3 cellular contexts compared by ENCODE assay signal in the genomic region with DNA sequence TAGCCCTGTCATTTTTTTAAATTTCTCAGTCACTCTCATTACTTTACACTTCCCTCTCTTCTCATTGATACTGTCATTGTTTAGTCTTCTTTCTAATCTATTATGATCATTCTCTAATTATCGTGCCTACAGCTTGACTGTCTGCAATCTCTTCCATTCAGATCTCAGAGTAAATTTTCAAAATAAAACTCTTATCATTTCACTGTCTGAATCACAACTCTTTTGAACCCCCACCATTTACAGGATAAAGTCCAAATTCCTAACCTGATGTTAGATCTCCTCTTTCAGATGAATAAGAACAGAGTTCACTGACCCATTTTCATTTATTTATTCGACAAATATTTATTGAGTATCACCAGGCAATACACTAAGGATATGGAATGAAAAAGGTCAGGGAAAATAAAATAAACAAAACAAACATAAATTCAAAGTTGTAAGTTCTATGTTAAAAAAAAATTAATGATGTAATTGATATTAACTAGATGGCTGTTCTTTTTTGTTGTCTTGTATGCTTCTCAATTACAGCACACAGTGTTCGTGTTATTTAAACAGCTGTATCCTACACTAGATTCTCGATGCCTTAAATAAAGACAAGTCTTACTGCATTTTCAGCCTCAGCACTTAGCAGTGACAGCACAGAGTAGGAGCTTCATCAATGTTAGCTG.
TF ChIP-seq lines count a peak whose summit lies in the region.

No MANE protein-coding gene starts in this region.

TF ChIP-seq in HCT116, 20 proteins besides CTCF, POLR2A, EP300 and RAD21 (continued from another document):
- TF ChIP-seq, protein P1, sequence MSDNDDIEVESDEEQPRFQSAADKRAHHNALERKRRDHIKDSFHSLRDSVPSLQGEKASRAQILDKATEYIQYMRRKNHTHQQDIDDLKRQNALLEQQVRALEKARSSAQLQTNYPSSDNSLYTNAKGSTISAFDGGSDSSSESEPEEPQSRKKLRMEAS (IDR thresholded peaks at IDR 0.05) = no peak
- no peak for TF ChIP-seq ZNF274 (IDR thresholded peaks at IDR 0.05; ENCODE audit: low read depth, low read length)
- TF ChIP-seq ZFX (IDR thresholded peaks at IDR 0.05) = no peak
- TF ChIP-seq SP1 (IDR thresholded peaks at IDR 0.05; ENCODE audit: low read depth) = no peak
- TF ChIP-seq CBX3 (IDR thresholded peaks at IDR 0.05; ENCODE audit: low read depth) = no peak
- TF ChIP-seq, protein P2, sequence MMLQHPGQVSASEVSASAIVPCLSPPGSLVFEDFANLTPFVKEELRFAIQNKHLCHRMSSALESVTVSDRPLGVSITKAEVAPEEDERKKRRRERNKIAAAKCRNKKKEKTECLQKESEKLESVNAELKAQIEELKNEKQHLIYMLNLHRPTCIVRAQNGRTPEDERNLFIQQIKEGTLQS (IDR thresholded peaks at IDR 0.05) = no peak

TF ChIP-seq in liver, 16 proteins besides CTCF, POLR2A, EP300 and RAD21 (continued from another document):
- TF ChIP-seq, protein P3, sequence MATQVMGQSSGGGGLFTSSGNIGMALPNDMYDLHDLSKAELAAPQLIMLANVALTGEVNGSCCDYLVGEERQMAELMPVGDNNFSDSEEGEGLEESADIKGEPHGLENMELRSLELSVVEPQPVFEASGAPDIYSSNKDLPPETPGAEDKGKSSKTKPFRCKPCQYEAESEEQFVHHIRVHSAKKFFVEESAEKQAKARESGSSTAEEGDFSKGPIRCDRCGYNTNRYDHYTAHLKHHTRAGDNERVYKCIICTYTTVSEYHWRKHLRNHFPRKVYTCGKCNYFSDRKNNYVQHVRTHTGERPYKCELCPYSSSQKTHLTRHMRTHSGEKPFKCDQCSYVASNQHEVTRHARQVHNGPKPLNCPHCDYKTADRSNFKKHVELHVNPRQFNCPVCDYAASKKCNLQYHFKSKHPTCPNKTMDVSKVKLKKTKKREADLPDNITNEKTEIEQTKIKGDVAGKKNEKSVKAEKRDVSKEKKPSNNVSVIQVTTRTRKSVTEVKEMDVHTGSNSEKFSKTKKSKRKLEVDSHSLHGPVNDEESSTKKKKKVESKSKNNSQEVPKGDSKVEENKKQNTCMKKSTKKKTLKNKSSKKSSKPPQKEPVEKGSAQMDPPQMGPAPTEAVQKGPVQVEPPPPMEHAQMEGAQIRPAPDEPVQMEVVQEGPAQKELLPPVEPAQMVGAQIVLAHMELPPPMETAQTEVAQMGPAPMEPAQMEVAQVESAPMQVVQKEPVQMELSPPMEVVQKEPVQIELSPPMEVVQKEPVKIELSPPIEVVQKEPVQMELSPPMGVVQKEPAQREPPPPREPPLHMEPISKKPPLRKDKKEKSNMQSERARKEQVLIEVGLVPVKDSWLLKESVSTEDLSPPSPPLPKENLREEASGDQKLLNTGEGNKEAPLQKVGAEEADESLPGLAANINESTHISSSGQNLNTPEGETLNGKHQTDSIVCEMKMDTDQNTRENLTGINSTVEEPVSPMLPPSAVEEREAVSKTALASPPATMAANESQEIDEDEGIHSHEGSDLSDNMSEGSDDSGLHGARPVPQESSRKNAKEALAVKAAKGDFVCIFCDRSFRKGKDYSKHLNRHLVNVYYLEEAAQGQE (IDR thresholded peaks at IDR 0.05) = no peak
- TF ChIP-seq, protein P1 (IDR thresholded peaks at IDR 0.05) = peak; percentile 24
- TF ChIP-seq TAF1 (conservative IDR thresholded peaks at IDR 0.05) (no peak), RXRA (IDR thresholded peaks at IDR 0.05) (peak; percentile 84 to 89), GABPA (IDR thresholded peaks at IDR 0.05 in 1 of 2, conservative IDR thresholded peaks at IDR 0.05 in 1 of 2) (no peak), FOXA1 (IDR thresholded peaks at IDR 0.05) (no peak), NR2F2 (IDR thresholded peaks at IDR 0.05) (no peak), FOXA2 (IDR thresholded peaks at IDR 0.05) (no peak), HNF4G (IDR thresholded peaks at IDR 0.05) (peak; percentile 67)
- TF ChIP-seq, protein P4, sequence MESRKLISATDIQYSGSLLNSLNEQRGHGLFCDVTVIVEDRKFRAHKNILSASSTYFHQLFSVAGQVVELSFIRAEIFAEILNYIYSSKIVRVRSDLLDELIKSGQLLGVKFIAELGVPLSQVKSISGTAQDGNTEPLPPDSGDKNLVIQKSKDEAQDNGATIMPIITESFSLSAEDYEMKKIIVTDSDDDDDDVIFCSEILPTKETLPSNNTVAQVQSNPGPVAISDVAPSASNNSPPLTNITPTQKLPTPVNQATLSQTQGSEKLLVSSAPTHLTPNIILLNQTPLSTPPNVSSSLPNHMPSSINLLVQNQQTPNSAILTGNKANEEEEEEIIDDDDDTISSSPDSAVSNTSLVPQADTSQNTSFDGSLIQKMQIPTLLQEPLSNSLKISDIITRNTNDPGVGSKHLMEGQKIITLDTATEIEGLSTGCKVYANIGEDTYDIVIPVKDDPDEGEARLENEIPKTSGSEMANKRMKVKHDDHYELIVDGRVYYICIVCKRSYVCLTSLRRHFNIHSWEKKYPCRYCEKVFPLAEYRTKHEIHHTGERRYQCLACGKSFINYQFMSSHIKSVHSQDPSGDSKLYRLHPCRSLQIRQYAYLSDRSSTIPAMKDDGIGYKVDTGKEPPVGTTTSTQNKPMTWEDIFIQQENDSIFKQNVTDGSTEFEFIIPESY (IDR thresholded peaks at IDR 0.05) = no peak
- TF ChIP-seq, protein P2 (IDR thresholded peaks at IDR 0.05) = no peak

TF ChIP-seq in GM23338, 12 proteins besides CTCF, POLR2A, EP300 and RAD21:
- TF ChIP-seq, protein P3 (IDR thresholded peaks at IDR 0.05; ENCODE audit: unreplicated experiment) = no peak
- TF ChIP-seq JUNB (IDR thresholded peaks at IDR 0.05; ENCODE audit: unreplicated experiment) (no peak), ZNF114 (CRISPR knock-in tag; IDR thresholded peaks at IDR 0.05) (no peak)
- TF ChIP-seq, protein P5, sequence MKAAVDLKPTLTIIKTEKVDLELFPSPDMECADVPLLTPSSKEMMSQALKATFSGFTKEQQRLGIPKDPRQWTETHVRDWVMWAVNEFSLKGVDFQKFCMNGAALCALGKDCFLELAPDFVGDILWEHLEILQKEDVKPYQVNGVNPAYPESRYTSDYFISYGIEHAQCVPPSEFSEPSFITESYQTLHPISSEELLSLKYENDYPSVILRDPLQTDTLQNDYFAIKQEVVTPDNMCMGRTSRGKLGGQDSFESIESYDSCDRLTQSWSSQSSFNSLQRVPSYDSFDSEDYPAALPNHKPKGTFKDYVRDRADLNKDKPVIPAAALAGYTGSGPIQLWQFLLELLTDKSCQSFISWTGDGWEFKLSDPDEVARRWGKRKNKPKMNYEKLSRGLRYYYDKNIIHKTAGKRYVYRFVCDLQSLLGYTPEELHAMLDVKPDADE (IDR thresholded peaks at IDR 0.05) = no peak
- TF ChIP-seq, protein P6, sequence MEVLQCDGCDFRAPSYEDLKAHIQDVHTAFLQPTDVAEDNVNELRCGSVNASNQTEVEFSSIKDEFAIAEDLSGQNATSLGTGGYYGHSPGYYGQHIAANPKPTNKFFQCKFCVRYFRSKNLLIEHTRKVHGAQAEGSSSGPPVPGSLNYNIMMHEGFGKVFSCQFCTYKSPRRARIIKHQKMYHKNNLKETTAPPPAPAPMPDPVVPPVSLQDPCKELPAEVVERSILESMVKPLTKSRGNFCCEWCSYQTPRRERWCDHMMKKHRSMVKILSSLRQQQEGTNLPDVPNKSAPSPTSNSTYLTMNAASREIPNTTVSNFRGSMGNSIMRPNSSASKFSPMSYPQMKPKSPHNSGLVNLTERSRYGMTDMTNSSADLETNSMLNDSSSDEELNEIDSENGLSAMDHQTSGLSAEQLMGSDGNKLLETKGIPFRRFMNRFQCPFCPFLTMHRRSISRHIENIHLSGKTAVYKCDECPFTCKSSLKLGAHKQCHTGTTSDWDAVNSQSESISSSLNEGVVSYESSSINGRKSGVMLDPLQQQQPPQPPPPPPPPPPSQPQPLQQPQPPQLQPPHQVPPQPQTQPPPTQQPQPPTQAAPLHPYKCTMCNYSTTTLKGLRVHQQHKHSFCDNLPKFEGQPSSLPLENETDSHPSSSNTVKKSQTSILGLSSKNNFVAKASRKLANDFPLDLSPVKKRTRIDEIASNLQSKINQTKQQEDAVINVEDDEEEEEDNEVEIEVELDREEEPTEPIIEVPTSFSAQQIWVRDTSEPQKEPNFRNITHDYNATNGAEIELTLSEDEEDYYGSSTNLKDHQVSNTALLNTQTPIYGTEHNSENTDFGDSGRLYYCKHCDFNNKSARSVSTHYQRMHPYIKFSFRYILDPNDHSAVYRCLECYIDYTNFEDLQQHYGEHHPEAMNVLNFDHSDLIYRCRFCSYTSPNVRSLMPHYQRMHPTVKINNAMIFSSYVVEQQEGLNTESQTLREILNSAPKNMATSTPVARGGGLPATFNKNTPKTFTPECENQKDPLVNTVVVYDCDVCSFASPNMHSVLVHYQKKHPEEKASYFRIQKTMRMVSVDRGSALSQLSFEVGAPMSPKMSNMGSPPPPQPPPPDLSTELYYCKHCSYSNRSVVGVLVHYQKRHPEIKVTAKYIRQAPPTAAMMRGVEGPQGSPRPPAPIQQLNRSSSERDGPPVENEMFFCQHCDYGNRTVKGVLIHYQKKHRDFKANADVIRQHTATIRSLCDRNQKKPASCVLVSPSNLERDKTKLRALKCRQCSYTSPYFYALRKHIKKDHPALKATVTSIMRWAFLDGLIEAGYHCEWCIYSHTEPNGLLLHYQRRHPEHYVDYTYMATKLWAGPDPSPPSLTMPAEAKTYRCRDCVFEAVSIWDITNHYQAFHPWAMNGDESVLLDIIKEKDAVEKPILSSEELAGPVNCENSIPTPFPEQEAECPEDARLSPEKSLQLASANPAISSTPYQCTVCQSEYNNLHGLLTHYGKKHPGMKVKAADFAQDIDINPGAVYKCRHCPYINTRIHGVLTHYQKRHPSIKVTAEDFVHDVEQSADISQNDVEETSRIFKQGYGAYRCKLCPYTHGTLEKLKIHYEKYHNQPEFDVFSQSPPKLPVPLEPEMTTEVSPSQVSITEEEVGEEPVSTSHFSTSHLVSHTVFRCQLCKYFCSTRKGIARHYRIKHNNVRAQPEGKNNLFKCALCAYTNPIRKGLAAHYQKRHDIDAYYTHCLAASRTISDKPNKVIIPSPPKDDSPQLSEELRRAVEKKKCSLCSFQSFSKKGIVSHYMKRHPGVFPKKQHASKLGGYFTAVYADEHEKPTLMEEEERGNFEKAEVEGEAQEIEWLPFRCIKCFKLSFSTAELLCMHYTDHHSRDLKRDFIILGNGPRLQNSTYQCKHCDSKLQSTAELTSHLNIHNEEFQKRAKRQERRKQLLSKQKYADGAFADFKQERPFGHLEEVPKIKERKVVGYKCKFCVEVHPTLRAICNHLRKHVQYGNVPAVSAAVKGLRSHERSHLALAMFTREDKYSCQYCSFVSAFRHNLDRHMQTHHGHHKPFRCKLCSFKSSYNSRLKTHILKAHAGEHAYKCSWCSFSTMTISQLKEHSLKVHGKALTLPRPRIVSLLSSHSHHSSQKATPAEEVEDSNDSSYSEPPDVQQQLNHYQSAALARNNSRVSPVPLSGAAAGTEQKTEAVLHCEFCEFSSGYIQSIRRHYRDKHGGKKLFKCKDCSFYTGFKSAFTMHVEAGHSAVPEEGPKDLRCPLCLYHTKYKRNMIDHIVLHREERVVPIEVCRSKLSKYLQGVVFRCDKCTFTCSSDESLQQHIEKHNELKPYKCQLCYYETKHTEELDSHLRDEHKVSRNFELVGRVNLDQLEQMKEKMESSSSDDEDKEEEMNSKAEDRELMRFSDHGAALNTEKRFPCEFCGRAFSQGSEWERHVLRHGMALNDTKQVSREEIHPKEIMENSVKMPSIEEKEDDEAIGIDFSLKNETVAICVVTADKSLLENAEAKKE (CRISPR knock-in tag; IDR thresholded peaks at IDR 0.05) = no peak
